16 cellular contexts compared by ENCODE assay signal in genomic region chr2:153404792-153405191, GRCh38.
DNase-seq lines count a peak whose midpoint lies in the region; ATAC-seq and TF ChIP-seq lines count a peak whose summit lies in the region.
"Had no signal": no experiment of that assay in that cellular context is flagged by ENCODE, and none has a peak within 500 bp of the region (broad histone marks: within the 10 kb centered on the region; RNA-seq: fewer than 3 reads in every experiment).

No MANE protein-coding gene starts in this region.

- H2AK5ac ChIP-seq in H9 (ENCODE audit: insufficient read length, low read length) = no peak overlapping the region

- H4K8ac ChIP-seq in H9 (replicated peaks; ENCODE audit: insufficient read length, low read depth, low read length) = no peak overlapping the region

- H2BK12ac ChIP-seq in H9 (ENCODE audit: insufficient read length, low read depth, low read length) = no peak overlapping the region

- no peak overlapping the region for H2BK20ac ChIP-seq in H9 (ENCODE audit: low read depth, low read length, poor library complexity, severe bottlenecking)

- 0 out of 7 replicates have a peak, but pooled peaks cover 0 to 1% (median 0%) of the 10 kb centered on the region in 3 experiments for H3K36me3 Mint-ChIP-seq in H9 (ENCODE audit: insufficient read depth in 1 of 3, low read depth in 3 of 3)
- no peaks in the 10 kb centered on the region for H3K36me3 Mint-ChIP-seq in MCF 10A (ENCODE audit: insufficient read depth, unreplicated experiment)
- H3K36me3 Mint-ChIP-seq: CD4-positive, alpha-beta memory T cell had no signal

- no peak overlapping the region for H3K56ac ChIP-seq in H9 (ENCODE audit: insufficient read length, low read depth, low read length)

- H3K27ac ChIP-seq in H9 (ENCODE audit: insufficient read length, low read depth, low read length) = no peak overlapping the region

- no CpG with 5 or more reads among the region's 1 CpG for WGBS in H9 (ENCODE audit: extremely low coverage, insufficient read length, low lambda C conversion rate)

- no peak overlapping the region for H2BK15ac ChIP-seq in H9 (ENCODE audit: low read depth, low read length)

- H3K4me3 Mint-ChIP-seq in H9 (peak overlapping the region; percentile 86 to 87), MCF 10A (ENCODE audit: unreplicated experiment) (no peak overlapping the region)
- H3K4me3 Mint-ChIP-seq: CD4-positive, alpha-beta memory T cell had no signal

- H4K5ac ChIP-seq in H9 (ENCODE audit: insufficient read length, low read depth, low read length) = no peak overlapping the region

- H3K23me2 ChIP-seq in H9 (ENCODE audit: insufficient read length, low read depth, low read length, poor library complexity, severe bottlenecking) = peaks cover 4% of the 10 kb centered on the region

- H3K14ac ChIP-seq in H9 (ENCODE audit: insufficient read depth, low read length) = no peak overlapping the region

- CTCF ChIA-PET in MCF 10A (lab: Yijun Ruan, JAX) = interaction anchor here (0.7 to 2.1 kb wide), 4 partner anchors 17 to 479 kb away, joined by 3 to 6 read pairs (median 4); partner anchors contain the start of gene RPRM

- H3K9me3 Mint-ChIP-seq in H9 (peaks cover 0 to 7% of the 10 kb centered on the region in 2 experiments; a peak in 2 of 5 replicates), MCF 10A (ENCODE audit: unreplicated experiment) (peaks cover 6% of the 10 kb centered on the region)

- POLR2A ChIA-PET in MCF 10A (lab: Yijun Ruan, JAX) = interaction anchor here (0.8 to 2.1 kb wide), 3 partner anchors 17 to 688 kb away, joined by 3 to 5 read pairs (median 4); partner anchors contain the start of gene PRPF40A

- H4K91ac ChIP-seq in H9 (ENCODE audit: insufficient read length, low read depth, low read length) = no peak overlapping the region

- H3K27me3 Mint-ChIP-seq in H9 (ENCODE audit: low read depth) (no peaks in the 10 kb centered on the region; the same call in 1 of the 2 replicates), MCF 10A (ENCODE audit: insufficient read depth, unreplicated experiment) (no peaks in the 10 kb centered on the region)

- H3K27ac Mint-ChIP-seq in H9 = no peak overlapping the region
- H3K27ac Mint-ChIP-seq in MCF 10A (ENCODE audit: low read depth, unreplicated experiment) = no peak overlapping the region
- H3K27ac Mint-ChIP-seq: CD4-positive, alpha-beta memory T cell had no signal

- H3K4me2 ChIP-seq in H9 (ENCODE audit: insufficient read depth, insufficient read length, low read length) = peak overlapping the region; percentile 96

- no peaks in the 10 kb centered on the region for H3K79me1 ChIP-seq in H9 (ENCODE audit: insufficient read depth, low read depth, low read length, poor library complexity, severe bottlenecking)

- no peaks in the 10 kb centered on the region for H4K20me1 ChIP-seq in H9 (ENCODE audit: control insufficient read depth, insufficient read depth, insufficient read length)

- intact Hi-C loops in MCF 10A (cut with micrococcal nuclease) = loop anchor here (5.0 kb wide), 1 partner anchor 347 kb away; no protein-coding TSS in a partner anchor

- no peak for DNase-seq in H9
- DNase-seq in NCI-H748 treated with DMSO at 0.1 percent for 48 hours (lab: John Stamatoyannopoulos, UW) = peak; percentile 41
- peak; percentile 14 for DNase-seq in iPS-NIHi11 (ENCODE audit: low spot score)
- no peak for DNase-seq in GM03348 (ENCODE audit: low spot score)
- DNase-seq in MCF 10A (ENCODE audit: unreplicated experiment) = no peak
- DNase-seq: BE2C; CD4-positive, alpha-beta memory T cell; DND-41; HCEC 1CT; NCI-H1092; NCI-H1694 treated with DMSO at 0.1 percent for 48 hours; NCI-H226; SIG-M5; T-helper 2 cell had no signal

- H3K4me1 Mint-ChIP-seq in H9 (peaks cover 39 to 41% of the 10 kb centered on the region in 2 experiments), MCF 10A (ENCODE audit: insufficient read depth, unreplicated experiment) (peaks cover 14% of the 10 kb centered on the region)
- H3K4me1 Mint-ChIP-seq: CD4-positive, alpha-beta memory T cell had no signal

- ATAC-seq in HG02852 (IDR thresholded peaks at IDR 0.05; ENCODE audit: unreplicated experiment) = no peak

- no peak overlapping the region for H3K23ac ChIP-seq in H9 (ENCODE audit: insufficient read length, low read depth, low read length)

- peaks cover 16% of the 10 kb centered on the region for H3K4me1 ChIP-seq in ES-I3 (ENCODE audit: insufficient read depth, low read length)
- H3K4me1 ChIP-seq in H9 (ENCODE audit: insufficient read depth, low read length) = peaks cover 7% of the 10 kb centered on the region; the same call in 1 of the 2 replicates
- H3K4me1 ChIP-seq: BE2C had no signal

- no peak overlapping the region for H3T11ph ChIP-seq in H9 (ENCODE audit: low read length)

- TF ChIP-seq CTCF in H9 (conservative IDR thresholded peaks at IDR 0.05) (no peak), MCF 10A (IDR thresholded peaks at IDR 0.05; ENCODE audit: unreplicated experiment) (no peak)

- no peaks in the 10 kb centered on the region for H3K9me3 ChIP-seq in ES-I3 (ENCODE audit: control insufficient read depth, insufficient read depth, low read length)
- no peaks in the 10 kb centered on the region for H3K9me3 ChIP-seq in H9 (ENCODE audit: control insufficient read depth, low read depth, low read length)
- H3K9me3 ChIP-seq: BE2C had no signal

- no TSS peak for BruUV-seq in MCF 10A (replicated peaks; lab: Mats Ljungman, UMichigan)

- H3K4ac ChIP-seq in H9 (ENCODE audit: low read depth, low read length) = no peak overlapping the region

- peaks cover 2% of the 10 kb centered on the region; the same call in 1 of the 2 replicates for H3K79me2 ChIP-seq in H9 (ENCODE audit: insufficient read depth, low read length)

- H3K27me3 ChIP-seq in H9 (ENCODE audit: insufficient read depth, low read length) = no peaks in the 10 kb centered on the region
- H3K27me3 ChIP-seq: BE2C had no signal

- no peak overlapping the region for H3K18ac ChIP-seq in H9 (ENCODE audit: insufficient read length, low read depth, low read length)

- H2BK5ac ChIP-seq in H9 (ENCODE audit: insufficient read length, low read length) = no peak overlapping the region

- no peaks in the 10 kb centered on the region for H3K36me3 ChIP-seq in ES-I3 (ENCODE audit: insufficient read depth, low read length)
- H3K36me3 ChIP-seq: BE2C had no signal

- H3K9ac ChIP-seq in ES-I3 (ENCODE audit: low read depth, low read length) (peak overlapping the region; percentile 63; the same call in 1 of the 2 replicates), H9 (ENCODE audit: extremely low read depth, insufficient read length, low read length) (no peak overlapping the region)

- no peak overlapping the region for H2BK120ac ChIP-seq in H9 (ENCODE audit: low read depth, low read length, poor library complexity, severe bottlenecking)

- no peak overlapping the region for H2AFZ ChIP-seq in H9 (ENCODE audit: low read length)

Comparison
In these comparisons a context has a peak if more than half of its experiments do, and no peak if none do; other contexts are left out.
1. DNase-seq: peak in NCI-H748 treated with DMSO at 0.1 percent for 48 hours (single experiment) and iPS-NIHi11 (single experiment); none in H9 (single experiment), GM03348 (single experiment) and MCF 10A (single experiment).